ENCODE assay signal across 1 cellular context in the genomic region with DNA sequence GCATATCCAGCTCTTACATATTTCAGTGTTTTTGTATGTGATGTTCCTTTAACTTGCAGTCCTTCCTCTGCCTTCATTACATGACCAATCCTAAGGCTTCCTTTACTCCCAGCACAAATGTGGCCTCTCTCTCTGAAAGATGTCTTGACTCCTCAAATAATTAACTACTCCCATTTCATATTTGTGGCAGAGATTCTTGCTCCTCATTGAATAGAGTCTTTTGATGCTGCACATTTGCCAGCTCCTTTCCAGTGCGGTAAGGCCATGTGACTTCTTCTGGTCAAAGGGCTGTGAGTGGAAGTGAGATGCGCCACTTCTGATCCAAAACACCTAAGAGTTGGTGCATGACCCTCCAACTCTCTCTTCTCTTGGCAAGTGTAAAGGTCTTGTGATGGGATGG.
TF ChIP-seq lines count a peak whose summit lies in the region.

No MANE protein-coding gene starts in this region.

TF ChIP-seq in H1, 55 proteins besides CTCF, POLR2A, EP300 and RAD21:
- TF ChIP-seq SAP30 (IDR thresholded peaks at IDR 0.05; ENCODE audit: insufficient read depth, insufficient replicate concordance, low read length) (no peak), KDM1A (IDR thresholded peaks at IDR 0.05; ENCODE audit: borderline replicate concordance, low read length) (no peak), SP2 (IDR thresholded peaks at IDR 0.05; ENCODE audit: low read length) (no peak), GTF2F1 (IDR thresholded peaks at IDR 0.05; ENCODE audit: borderline replicate concordance, low read depth, low read length) (no peak), CBX8 (IDR thresholded peaks at IDR 0.05; ENCODE audit: borderline replicate concordance, low read depth, low read length) (no peak), PHF8 (conservative IDR thresholded peaks at IDR 0.05; ENCODE audit: low read depth, low read length) (no peak), NANOG (IDR thresholded peaks at IDR 0.05; ENCODE audit: insufficient read depth, low read depth, low read length, poor library complexity, severe bottlenecking) (no peak), TAF1 (IDR thresholded peaks at IDR 0.05; ENCODE audit: low read depth, low read length) (no peak)
- TF ChIP-seq, protein P1, sequence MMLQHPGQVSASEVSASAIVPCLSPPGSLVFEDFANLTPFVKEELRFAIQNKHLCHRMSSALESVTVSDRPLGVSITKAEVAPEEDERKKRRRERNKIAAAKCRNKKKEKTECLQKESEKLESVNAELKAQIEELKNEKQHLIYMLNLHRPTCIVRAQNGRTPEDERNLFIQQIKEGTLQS (IDR thresholded peaks at IDR 0.05; ENCODE audit: insufficient read depth, low read depth, low read length), result no peak
- TF ChIP-seq, protein P2, sequence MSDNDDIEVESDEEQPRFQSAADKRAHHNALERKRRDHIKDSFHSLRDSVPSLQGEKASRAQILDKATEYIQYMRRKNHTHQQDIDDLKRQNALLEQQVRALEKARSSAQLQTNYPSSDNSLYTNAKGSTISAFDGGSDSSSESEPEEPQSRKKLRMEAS (IDR thresholded peaks at IDR 0.05), result no peak
